Comparison of ENCODE assay signal across 13 cellular contexts in the genomic region with DNA sequence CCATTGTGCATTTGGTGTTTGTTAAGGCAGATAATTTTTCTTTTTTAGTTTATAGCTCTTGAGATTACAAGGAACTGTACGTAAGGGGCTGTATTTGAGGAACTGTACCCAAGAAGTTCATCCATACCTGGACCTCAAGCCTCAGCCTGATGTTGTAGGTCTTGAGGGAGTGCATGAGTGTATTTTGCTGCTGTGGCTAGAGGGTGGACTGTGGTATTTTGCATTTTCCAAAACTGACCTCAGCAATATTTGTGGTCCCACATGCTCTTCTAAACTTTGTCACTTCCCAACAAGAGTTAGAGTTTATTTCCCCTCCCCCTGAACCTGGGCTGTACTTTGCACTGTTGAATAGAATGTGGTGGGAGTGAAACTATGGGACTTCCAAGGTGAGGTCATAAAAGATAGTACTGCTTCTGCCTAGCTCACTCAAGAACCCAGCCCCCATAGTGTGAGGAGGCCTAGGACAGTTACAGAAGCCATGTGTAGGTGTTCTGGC. TPM values are rescaled to one million over a fixed set of nuclear protein-coding genes. Genes with fewer than 3 reads are reported as not detected.
A peak's percentile ranks its signal among the peaks of the same experiment; 100 is the strongest.
DNase-seq lines count a peak whose midpoint lies in the region; ATAC-seq and TF ChIP-seq lines count a peak whose summit lies in the region.
"Had no signal": no experiment of that assay in that cellular context is flagged by ENCODE, and none has a peak within 500 bp of the region (broad histone marks: within the 10 kb centered on the region; RNA-seq: fewer than 3 reads in every experiment).

No MANE protein-coding gene starts in this region.

- H3K27ac Mint-ChIP-seq in CD8-positive, alpha-beta T cell: no peak overlapping the region

- no peaks in the 10 kb centered on the region for H3K4me1 ChIP-seq in CD8-positive, alpha-beta T cell (ENCODE audit: insufficient read depth, low read length)
- H3K4me1 ChIP-seq: body of pancreas had no signal

- POLR2A ChIA-PET in CD8-positive, alpha-beta T cell (lab: Charles Lee): no interaction called here

- H3K36me3 ChIP-seq in CD8-positive, alpha-beta T cell (ENCODE audit: insufficient read depth, low read length): no peaks in the 10 kb centered on the region
- no peaks in the 10 kb centered on the region for H3K36me3 ChIP-seq in MG63

- no peaks in the 10 kb centered on the region for H3K9me3 ChIP-seq in CD8-positive, alpha-beta T cell (ENCODE audit: low read length)
- H3K9me3 ChIP-seq in MG63: no peaks in the 10 kb centered on the region
- H3K9me3 ChIP-seq: body of pancreas had no signal

- peaks cover 2% of the 10 kb centered on the region for H3K27me3 Mint-ChIP-seq in CD8-positive, alpha-beta T cell (ENCODE audit: low read depth)

- H3K36me3 Mint-ChIP-seq in CD8-positive, alpha-beta T cell: no peaks in the 10 kb centered on the region

- no peak overlapping the region for H3K4me3 Mint-ChIP-seq in CD8-positive, alpha-beta T cell

- H3K27me3 ChIP-seq in CD8-positive, alpha-beta T cell (ENCODE audit: insufficient read depth, low read length): no peaks in the 10 kb centered on the region
- no peaks in the 10 kb centered on the region for H3K27me3 ChIP-seq in MG63
- H3K27me3 ChIP-seq: body of pancreas had no signal

- H3K4me1 Mint-ChIP-seq in CD8-positive, alpha-beta T cell (ENCODE audit: low read depth): no peaks in the 10 kb centered on the region

- no peak overlapping the region for H3K4me3 ChIP-seq in CD8-positive, alpha-beta T cell (ENCODE audit: low read depth, low read length)
- no peak overlapping the region for H3K4me3 ChIP-seq in MG63
- H3K4me3 ChIP-seq: body of pancreas had no signal

- TF ChIP-seq CTCF in CD8-positive, alpha-beta T cell (IDR thresholded peaks at IDR 0.05): no peak

- no peaks in the 10 kb centered on the region for H3K9me3 Mint-ChIP-seq in CD8-positive, alpha-beta T cell

- ATAC-seq in HG02588 (IDR thresholded peaks at IDR 0.05; ENCODE audit: unreplicated experiment): peak; percentile 95
- peak; percentile 95 for ATAC-seq in HG03442 (IDR thresholded peaks at IDR 0.05; ENCODE audit: unreplicated experiment)
- peak; percentile 99 for ATAC-seq in stimulated activated naive CD8-positive, alpha-beta T cell treated with anti-CD3 and anti-CD28 coated beads, Interleukin-15, Interleukin-2, amounts not matched to agents 100 U/mL and 50 U/mL, for 24 hours
- ATAC-seq in CD8-positive, alpha-beta T cell: no peak
- ATAC-seq: body of pancreas, left cardiac atrium had no signal

- intact Hi-C loops in CD8-positive, alpha-beta T cell (cut with DNase I, micrococcal nuclease): no loop called here

- DNase-seq in stimulated activated CD4-positive, alpha-beta T cell treated with anti-CD3 and anti-CD28 coated beads, Interleukin-15, amount 100 ng/mL, for 24 hours: peak; percentile 23
- no peak for DNase-seq in stimulated activated CD4-positive, alpha-beta T cell treated with anti-CD3 and anti-CD28 coated beads, Interleukin-4, amount 100 ng/mL, for 1 hour
- peak; percentile 22 for DNase-seq in stimulated activated naive CD8-positive, alpha-beta T cell treated with anti-CD3 and anti-CD28 coated beads, Interleukin-15, Interleukin-2, amounts not matched to agents 100 U/mL and 50 U/mL, for 24 hours
- no peak for DNase-seq in CD8-positive, alpha-beta T cell
- DNase-seq in Ammon's horn (ENCODE audit: low spot score) (no peak), MG63 (no peak)
- DNase-seq: activated CD4-positive, alpha-beta T cell treated with anti-CD3 and anti-CD28 coated beads, Interleukin-2, amount 50 U/mL, for 4 hours; body of pancreas; left cardiac atrium; NCI-H1436 had no signal

- CTCF ChIA-PET in CD8-positive, alpha-beta T cell (lab: Charles Lee): no interaction called here

- no peak overlapping the region for H3K27ac ChIP-seq in CD8-positive, alpha-beta T cell (ENCODE audit: low read depth, low read length)
- H3K27ac ChIP-seq: body of pancreas, RWPE1 had no signal

RNA-seq across cellular contexts. Expression of a gene that starts 42.2 kb away (rescaled TPM):
- 100 to 1,000 TPM; 106 TPM for total RNA-seq in CD8-positive, alpha-beta T cell
- 4.2 and 11.5 TPM in 2 replicates for total RNA-seq in MG63 (2014; rRNA removed; shearing (Covaris generic); ENCODE audit: low replicate concordance)

Comparison
In these comparisons a context has a peak if more than half of its experiments do, and no peak if none do; other contexts are left out.
1. DNase-seq: peak in stimulated activated CD4-positive, alpha-beta T cell treated with anti-CD3 and anti-CD28 coated beads, Interleukin-15, amount 100 ng/mL, for 24 hours (single experiment) and stimulated activated naive CD8-positive, alpha-beta T cell treated with anti-CD3 and anti-CD28 coated beads, Interleukin-15, Interleukin-2, amounts not matched to agents 100 U/mL and 50 U/mL, for 24 hours (single experiment); none in stimulated activated CD4-positive, alpha-beta T cell treated with anti-CD3 and anti-CD28 coated beads, Interleukin-4, amount 100 ng/mL, for 1 hour (single experiment), CD8-positive, alpha-beta T cell (0 of 7), Ammon's horn (single experiment) and MG63 (single experiment).